8 cellular contexts compared by ENCODE assay signal in the genomic region with DNA sequence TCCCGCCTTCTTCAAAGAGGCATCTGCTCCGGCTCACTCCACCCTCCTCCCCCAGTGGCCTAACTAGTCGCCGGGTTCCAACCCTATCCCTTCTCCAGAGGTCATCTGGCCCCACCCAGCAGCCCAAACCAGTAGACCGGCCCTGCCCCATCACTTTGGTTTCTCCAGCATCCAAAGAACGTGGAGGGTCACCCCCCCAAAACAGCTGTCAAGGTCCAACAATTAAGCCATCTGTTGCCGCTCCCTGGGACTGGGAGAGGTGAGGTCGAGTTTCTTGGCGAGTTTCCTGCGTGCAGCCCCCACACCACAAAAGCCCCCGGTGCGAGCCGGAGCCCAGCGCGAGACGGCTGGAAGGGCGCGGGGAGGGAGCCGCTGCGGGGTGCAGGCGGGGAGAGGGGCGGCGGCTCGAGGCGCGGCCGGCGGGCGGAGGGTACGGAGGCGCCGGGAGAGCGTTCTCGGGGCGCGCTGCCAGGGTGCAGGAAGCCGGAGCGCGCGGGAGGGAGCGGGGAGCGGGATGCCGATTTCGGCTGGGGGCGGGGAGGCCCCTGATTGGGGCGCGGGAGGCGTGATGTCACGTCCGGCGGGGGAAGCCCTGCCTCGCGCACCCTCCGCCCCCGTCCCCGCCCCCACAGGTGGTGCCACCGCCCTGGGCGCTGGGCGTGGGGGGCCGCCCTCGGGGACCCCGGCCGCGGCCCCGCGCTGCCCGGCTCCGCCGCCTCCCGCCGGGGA. TPM values are rescaled to one million over a fixed set of nuclear protein-coding genes. Genes with fewer than 3 reads are reported as not detected.
DNase-seq lines count a peak whose midpoint lies in the region; ATAC-seq and TF ChIP-seq lines count a peak whose summit lies in the region.

No MANE protein-coding gene starts in this region.

- peaks cover 11% of the 10 kb centered on the region for H3K4me1 Mint-ChIP-seq in glutamatergic neuron (ENCODE audit: low read depth, unreplicated experiment)
- H3K4me1 Mint-ChIP-seq in osteocyte (ENCODE audit: unreplicated experiment), result peaks cover 30% of the 10 kb centered on the region

- H3K27ac ChIP-seq in BLaER1 treated with 17β-estradiol and CSF1 and Interleukin-3, amounts not matched to agents 10 nM and 100 nM, result peak overlapping the region in 10 of 11 experiments; percentile 26 to 76 (median 70); a peak in 16 of 22 replicates
- H3K27ac ChIP-seq in KMS-11 (no peak overlapping the region), temporal lobe (ENCODE audit: low read depth, low read length) (peak overlapping the region; percentile 30)

- no peaks in the 10 kb centered on the region for H3K36me3 Mint-ChIP-seq in activated naive CD4-positive, alpha-beta T cell treated with anti-CD3 and anti-CD28 coated beads, Interleukin-2, amount 50 U/mL, for 72 hours
- H3K36me3 Mint-ChIP-seq in glutamatergic neuron (ENCODE audit: unreplicated experiment), result no peaks in the 10 kb centered on the region
- H3K36me3 Mint-ChIP-seq in osteocyte (ENCODE audit: unreplicated experiment), result no peaks in the 10 kb centered on the region

- H3K27me3 ChIP-seq in BLaER1 treated with 17β-estradiol and CSF1 and Interleukin-3, amounts not matched to agents 10 nM and 100 nM, result peaks cover 22 to 30% (median 27%) of the 10 kb centered on the region in 11 experiments
- peaks cover 35% of the 10 kb centered on the region; the same call in 1 of the 2 replicates for H3K27me3 ChIP-seq in KMS-11 (ENCODE audit: insufficient read depth, low read depth)

- H3K36me3 ChIP-seq in BLaER1 treated with 17β-estradiol and CSF1 and Interleukin-3, amounts not matched to agents 10 nM and 100 nM, result no peaks in the 10 kb centered on the region
- H3K36me3 ChIP-seq in KMS-11 (ENCODE audit: insufficient read depth), result no peaks in the 10 kb centered on the region

- H3K9ac ChIP-seq in BLaER1 treated with 17β-estradiol and CSF1 and Interleukin-3, amounts not matched to agents 10 nM and 100 nM, result peak overlapping the region; percentile 42 to 87 (median 77); a peak in 21 of 22 replicates
- H3K9ac ChIP-seq in KMS-11, result no peak overlapping the region

- H3K4me3 ChIP-seq in BLaER1 treated with 17β-estradiol and CSF1 and Interleukin-3, amounts not matched to agents 10 nM and 100 nM, result peak overlapping the region; percentile 67 to 83 (median 78)
- no peak overlapping the region for H3K4me3 ChIP-seq in KMS-11 (IDR thresholded peaks at IDR 0.05; ENCODE audit: insufficient read depth, low read depth, low read length)

- peak overlapping the region; percentile 22 to 78 for H3K27ac Mint-ChIP-seq in activated naive CD4-positive, alpha-beta T cell treated with anti-CD3 and anti-CD28 coated beads, Interleukin-2, amount 50 U/mL, for 72 hours
- H3K27ac Mint-ChIP-seq in glutamatergic neuron (ENCODE audit: unreplicated experiment), result peak overlapping the region; percentile 94
- peak overlapping the region; percentile 66 for H3K27ac Mint-ChIP-seq in osteocyte (ENCODE audit: unreplicated experiment)

- peaks cover 9% of the 10 kb centered on the region for H3K27me3 Mint-ChIP-seq in glutamatergic neuron (ENCODE audit: unreplicated experiment)
- H3K27me3 Mint-ChIP-seq in osteocyte (ENCODE audit: unreplicated experiment), result no peaks in the 10 kb centered on the region

- H3K4me3 Mint-ChIP-seq in glutamatergic neuron (ENCODE audit: unreplicated experiment) (peak overlapping the region; percentile 92), osteocyte (ENCODE audit: unreplicated experiment) (peak overlapping the region; percentile 77)

- H3K9me3 Mint-ChIP-seq in activated naive CD4-positive, alpha-beta T cell treated with anti-CD3 and anti-CD28 coated beads, Interleukin-2, amount 50 U/mL, for 72 hours, result no peaks in the 10 kb centered on the region
- peaks cover 10% of the 10 kb centered on the region for H3K9me3 Mint-ChIP-seq in glutamatergic neuron (ENCODE audit: unreplicated experiment)
- H3K9me3 Mint-ChIP-seq in osteocyte (ENCODE audit: unreplicated experiment), result no peaks in the 10 kb centered on the region

- peak; percentile 49 for ATAC-seq in GM19452 (IDR thresholded peaks at IDR 0.05; ENCODE audit: unreplicated experiment)
- peak; percentile 70 to 80 for ATAC-seq in activated naive CD4-positive, alpha-beta T cell treated with anti-CD3 and anti-CD28 coated beads, Interleukin-2, amount 50 U/mL, for 72 hours

- peaks cover 10 to 43% (median 33%) of the 10 kb centered on the region in 10 experiments for H3K4me1 ChIP-seq in BLaER1 treated with 17β-estradiol and CSF1 and Interleukin-3, amounts not matched to agents 10 nM and 100 nM
- no peaks in the 10 kb centered on the region for H3K4me1 ChIP-seq in KMS-11 (ENCODE audit: low read depth, poor library complexity, severe bottlenecking)

- in situ Hi-C loops in SK-MEL-5 (cut with HindIII; ENCODE audit: low pct_unique_long_range_greater_than_20kb, low sequenced_read_pairs), result no loop called here

- H2AFZ ChIP-seq in KMS-11 (ENCODE audit: low read depth), result peak overlapping the region; percentile 73; the same call in 1 of the 2 replicates

- DNase-seq in SK-MEL-5 (ENCODE audit: low read depth, low spot score), result peak; percentile 76
- DNase-seq in activated naive CD4-positive, alpha-beta T cell treated with anti-CD3 and anti-CD28 coated beads, Interleukin-2, amount 50 U/mL, for 72 hours (ENCODE audit: low spot score in 2 of 2), result peak; percentile 85
- peak; percentile 97 for DNase-seq in glutamatergic neuron
- peak; percentile 95 for DNase-seq in osteocyte (ENCODE audit: extremely low spot score, unreplicated experiment)

- peak overlapping the region; percentile 89 to 100 (median 97) for H3K4me2 ChIP-seq in BLaER1 treated with 17β-estradiol and CSF1 and Interleukin-3, amounts not matched to agents 10 nM and 100 nM
- peak overlapping the region; percentile 67 for H3K4me2 ChIP-seq in KMS-11

- TF ChIP-seq CTCF in KMS-11 (conservative IDR thresholded peaks at IDR 0.05; ENCODE audit: low read depth, low read length) (no peak), glutamatergic neuron (IDR thresholded peaks at IDR 0.05; ENCODE audit: partially characterized antibody, unreplicated experiment) (no peak), osteocyte (IDR thresholded peaks at IDR 0.05) (no peak)

- no peaks in the 10 kb centered on the region for H3K9me3 ChIP-seq in BLaER1 treated with 17β-estradiol and CSF1 and Interleukin-3, amounts not matched to agents 10 nM and 100 nM (replicated peaks in 1 of 11)

- no peaks in the 10 kb centered on the region for H3K79me2 ChIP-seq in KMS-11 (ENCODE audit: insufficient read depth, low read depth)

- H4K20me1 ChIP-seq in BLaER1 treated with 17β-estradiol and CSF1 and Interleukin-3, amounts not matched to agents 10 nM and 100 nM, result peaks cover 0 to 44% (median 36%) of the 10 kb centered on the region in 11 experiments; a peak in 19 of 22 replicates
- H4K20me1 ChIP-seq in KMS-11 (ENCODE audit: insufficient read depth), result no peaks in the 10 kb centered on the region

RNA-seq across cellular contexts. Expression of a gene that starts 0.6 kb away (rescaled TPM):
- 4.9 and 5.8 TPM in 2 replicates for total RNA-seq in SK-MEL-5 (2014; rRNA removed; shearing (Covaris generic))
- polyA plus RNA-seq in SK-MEL-5 (2015; cell fraction: cytosol; rRNA removed), result 36.4 and 45.8 TPM in 2 replicates
- 15.4 and 24.3 TPM in 2 replicates for polyA plus RNA-seq in SK-MEL-5 (2015; cell fraction: nucleus; rRNA removed)
- total RNA-seq in activated naive CD4-positive, alpha-beta T cell treated with anti-CD3 and anti-CD28 coated beads, Interleukin-2, amount 50 U/mL, for 72 hours, result 1 to 10 TPM; 1.6 to 5.5 TPM
- total RNA-seq in glutamatergic neuron (ENCODE audit: unreplicated experiment), result 155 TPM
- 148 and 149 TPM in 2 replicates for total RNA-seq in osteocyte
- total RNA-seq in temporal lobe, result 37.4 TPM
